In the genomic region with DNA sequence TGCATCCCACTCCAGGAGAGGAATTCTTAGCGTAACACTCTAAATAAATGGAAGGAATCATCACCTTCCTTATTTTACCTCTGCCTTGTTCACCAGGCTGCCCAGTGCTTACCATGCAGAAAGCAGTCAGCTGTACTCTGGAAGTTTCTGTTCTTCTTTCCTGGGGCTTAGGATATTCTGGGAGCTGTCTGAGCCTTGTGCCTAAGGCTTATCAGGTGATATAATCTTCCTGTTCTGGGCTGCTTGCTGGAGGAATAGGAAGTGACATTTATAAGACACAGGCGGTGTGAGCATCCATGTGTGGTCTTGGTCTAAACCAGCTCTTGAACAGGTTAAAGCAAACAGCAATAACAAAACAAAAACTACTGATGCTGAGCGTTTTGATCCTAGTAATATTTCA, we compare ENCODE assay signal across 20 cellular contexts. TPM values are rescaled to one million over a fixed set of nuclear protein-coding genes. Genes with fewer than 3 reads are reported as not detected.
A peak's percentile ranks its signal among the peaks of the same experiment; 100 is the strongest.
DNase-seq lines count a peak whose midpoint lies in the region; ATAC-seq and TF ChIP-seq lines count a peak whose summit lies in the region.
"Had no signal": no experiment of that assay in that cellular context is flagged by ENCODE, and none has a peak within 500 bp of the region (broad histone marks: within the 10 kb centered on the region; RNA-seq: fewer than 3 reads in every experiment).

No MANE protein-coding gene starts in this region.

- H3K27me3 ChIP-seq in right atrium auricular region (no peaks in the 10 kb centered on the region), transverse colon (no peaks in the 10 kb centered on the region)

- 83 to 93% methylated on average over 2 to 3 of the region's 3 CpGs for WGBS in transverse colon (ENCODE audit: low coverage in 1 of 2), 2 donors

- ATAC-seq in left cardiac atrium (peak; percentile 36 to 43), activated B cell treated with CpG ODN at 0.5 μM for 24 hours (ENCODE audit: low read depth) (no peak), left lobe of liver (peak; percentile 16), HG03571 (IDR thresholded peaks at IDR 0.05; ENCODE audit: unreplicated experiment) (no peak)

- H3K4me3 ChIP-seq in right atrium auricular region (no peak overlapping the region), transverse colon (no peak overlapping the region)

- TF ChIP-seq CTCF in right atrium auricular region (IDR thresholded peaks at IDR 0.05) (no peak), activated B cell treated with CpG ODN at 0.5 μM for 24 hours (IDR thresholded peaks at IDR 0.05) (no peak), transverse colon (IDR thresholded peaks at IDR 0.05) (no peak), GM20000 (IDR thresholded peaks at IDR 0.05; ENCODE audit: extremely low read depth, missing control alignments) (no peak), osteocyte (IDR thresholded peaks at IDR 0.05) (no peak)

- H3K36me3 Mint-ChIP-seq in activated B cell treated with CpG ODN at 0.5 μM for 24 hours (ENCODE audit: low read depth): peaks cover 74% of the 10 kb centered on the region
- H3K36me3 Mint-ChIP-seq in osteocyte (ENCODE audit: unreplicated experiment): peaks cover 51% of the 10 kb centered on the region

- no peak overlapping the region for H3K27ac ChIP-seq in right atrium auricular region
- peak overlapping the region in 3 of 4 donors; percentile 76 to 79 (median 77) for H3K27ac ChIP-seq in transverse colon

- DNase-seq in left cardiac atrium (no peak), right atrium auricular region (ENCODE audit: low spot score) (no peak), activated B cell treated with CpG ODN at 0.5 μM for 24 hours (no peak), left lobe of liver (ENCODE audit: low spot score) (no peak), transverse colon (no peak), GM20000 (ENCODE audit: low spot score) (no peak), osteocyte (ENCODE audit: extremely low spot score, unreplicated experiment) (no peak)
- DNase-seq: cerebellar nuclear complex; COR-L47; endodermal cell; H7; IMR-90; NCI-H2029 treated with DMSO at 0.1 percent for 48 hours; NCI-H510A; SHP77 treated with DMSO at 0.1 percent for 48 hours; stimulated activated CD4-positive, alpha-beta T cell treated with anti-CD3 and anti-CD28 coated beads, Interleukin-15, amount 100 ng/mL, for 24 hours; stimulated activated naive CD4-positive, alpha-beta T cell treated with Interleukin-2 at 50 U/mL for 16 hours had no signal

- no peaks in the 10 kb centered on the region for H3K9me3 ChIP-seq in right atrium auricular region
- H3K9me3 ChIP-seq in transverse colon: no peaks in the 10 kb centered on the region

- peak overlapping the region; percentile 6 for H3K27ac Mint-ChIP-seq in activated B cell treated with CpG ODN at 0.5 μM for 24 hours
- no peak overlapping the region for H3K27ac Mint-ChIP-seq in osteocyte (ENCODE audit: unreplicated experiment)
- H3K27ac Mint-ChIP-seq: endodermal cell, type B pancreatic cell had no signal

- H3K36me3 ChIP-seq in right atrium auricular region (peaks cover 73% of the 10 kb centered on the region), transverse colon (peaks cover 0 to 24% (median 5%) of the 10 kb centered on the region in 4 donors)

- H3K4me1 ChIP-seq in right atrium auricular region (no peaks in the 10 kb centered on the region), transverse colon (peaks cover 5 to 26% (median 16%) of the 10 kb centered on the region in 4 donors)

- CTCF ChIA-PET in activated B cell treated with CpG ODN at 0.5 μM for 24 hours (lab: Charles Lee): no interaction called here

- TF ChIP-seq POLR2A in transverse colon (IDR thresholded peaks at IDR 0.05): no peak

- H3K4me1 Mint-ChIP-seq in activated B cell treated with CpG ODN at 0.5 μM for 24 hours (peaks cover 13% of the 10 kb centered on the region), osteocyte (ENCODE audit: unreplicated experiment) (no peaks in the 10 kb centered on the region)
- H3K4me1 Mint-ChIP-seq: neural crest cell had no signal

- H3K4me3 Mint-ChIP-seq in activated B cell treated with CpG ODN at 0.5 μM for 24 hours (no peak overlapping the region), osteocyte (ENCODE audit: unreplicated experiment) (no peak overlapping the region)
- H3K4me3 Mint-ChIP-seq: endodermal cell, neural crest cell, type B pancreatic cell had no signal

- POLR2A ChIA-PET in activated B cell treated with CpG ODN at 0.5 μM for 24 hours (lab: Charles Lee): interaction anchor here (1.1 to 1.7 kb wide), 2 partner anchors 12 to 13 kb away, joined by 4 to 5 read pairs; a partner anchor contains a TSS

- H3K27me3 Mint-ChIP-seq in activated B cell treated with CpG ODN at 0.5 μM for 24 hours (no peaks in the 10 kb centered on the region), osteocyte (ENCODE audit: unreplicated experiment) (no peaks in the 10 kb centered on the region)
- H3K27me3 Mint-ChIP-seq: type B pancreatic cell had no signal

- in situ Hi-C loops in transverse colon (cut with MboI; ENCODE audit: low pct_ligation_motif_present in 1 of 4, low pct_unique_long_range_greater_than_20kb in 1 of 4, low sequenced_read_pairs in 3 of 4): no loop called here

- TF ChIP-seq EP300 in transverse colon (IDR thresholded peaks at IDR 0.05; ENCODE audit: low read depth): no peak

- intact Hi-C loops in left cardiac atrium (cut with DNase I) (no loop called here), activated B cell treated with CpG ODN at 0.5 μM for 24 hours (cut with micrococcal nuclease) (no loop called here), transverse colon (cut with DNase I; ENCODE audit: low total_unique reads) (loop anchor here (10.0 kb wide), 1 partner anchor 87 kb away; no protein-coding TSS in a partner anchor)

- H3K9me3 Mint-ChIP-seq in activated B cell treated with CpG ODN at 0.5 μM for 24 hours (no peaks in the 10 kb centered on the region), osteocyte (ENCODE audit: unreplicated experiment) (no peaks in the 10 kb centered on the region)
- H3K9me3 Mint-ChIP-seq: endodermal cell, neural crest cell, type B pancreatic cell had no signal

RNA-seq across cellular contexts. Expression of a gene that starts 13.5 kb away (rescaled TPM):
- total RNA-seq in left cardiac atrium: 10 to 100 TPM in 1 of 2 donors, 1 to 10 TPM in 1; 9.2 to 11.3 TPM
- total RNA-seq in right atrium auricular region: 1 to 10 TPM; 8.6 to 10.0 TPM
- 12.8 and 13.2 TPM in 2 replicates for total RNA-seq in activated B cell treated with CpG ODN at 0.5 μM for 24 hours
- total RNA-seq in left lobe of liver: 3.1 TPM
- total RNA-seq in transverse colon: 10 to 100 TPM in 3 of 4 donors, 1 to 10 TPM in 1; 5.2 to 22.8 (median 14.0) TPM
- total RNA-seq in osteocyte: 16.5 and 17.2 TPM in 2 replicates

Comparison
In these comparisons a context has a peak if more than half of its experiments do, and no peak if none do; other contexts are left out.
1. ATAC-seq: peak in left cardiac atrium (2 of 2) and left lobe of liver (single experiment); none in activated B cell treated with CpG ODN at 0.5 μM for 24 hours (single experiment) and HG03571 (single experiment).
2. H3K27ac ChIP-seq: peak in transverse colon (3 of 4); none in right atrium auricular region (0 of 2).